Comparison of ENCODE assay signal across 8 cellular contexts in the genomic region with DNA sequence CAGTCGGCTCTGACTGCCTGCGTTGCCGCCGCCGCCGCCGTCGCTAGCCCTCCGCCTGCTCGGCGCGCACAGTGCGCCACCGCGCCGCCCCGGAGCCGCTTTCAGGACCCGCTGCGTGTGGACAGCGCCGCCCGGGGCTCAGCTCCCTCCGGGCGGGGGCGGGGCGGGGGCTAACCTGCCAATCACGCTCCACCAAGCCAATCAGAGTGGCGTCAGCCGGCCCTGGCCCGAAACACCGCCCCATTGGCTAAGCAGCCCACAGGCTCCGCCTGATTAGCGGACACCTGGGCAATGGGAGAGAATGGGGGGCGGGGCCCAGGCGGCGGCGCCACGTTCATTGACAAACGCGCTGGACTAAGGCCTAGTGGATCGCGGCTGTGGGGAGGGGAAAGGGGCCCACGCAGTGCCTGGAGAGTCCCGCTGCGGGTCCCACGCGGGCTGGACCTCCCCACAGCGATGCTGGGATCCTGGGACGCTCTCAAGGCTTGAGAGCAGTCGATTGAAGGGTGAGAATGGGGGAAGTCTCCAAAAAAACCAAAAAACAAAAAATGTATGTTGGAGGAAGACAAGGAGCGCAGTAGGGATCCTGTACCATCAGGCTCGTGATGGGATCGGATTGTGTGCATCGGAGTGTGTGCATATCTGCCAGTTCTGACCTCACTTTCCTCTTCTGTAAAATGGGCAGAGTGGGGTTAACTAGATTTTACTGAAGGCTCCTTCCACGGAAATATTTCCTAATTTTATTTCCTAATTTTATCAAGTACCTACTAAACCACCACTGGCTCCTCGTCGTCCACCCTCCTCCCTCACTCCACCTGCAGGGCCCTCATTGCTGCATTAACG. TPM values are rescaled to one million over a fixed set of nuclear protein-coding genes. Genes with fewer than 3 reads are reported as not detected.
DNase-seq lines count a peak whose midpoint lies in the region; ATAC-seq, FAIRE-seq and TF ChIP-seq lines count a peak whose summit lies in the region.

No MANE protein-coding gene starts in this region.

- peaks cover 6% of the 10 kb centered on the region for H3K36me3 Mint-ChIP-seq in type B pancreatic cell

- H3K27me3 ChIP-seq in pancreas, result peaks cover 0 to 56% (median 21%) of the 10 kb centered on the region in 4 donors

- peak overlapping the region; percentile 86 for H3K4me3 Mint-ChIP-seq in type B pancreatic cell

- H3K27me3 Mint-ChIP-seq in type B pancreatic cell, result peaks cover 96% of the 10 kb centered on the region

- no peaks in the 10 kb centered on the region for H3K9me3 ChIP-seq in pancreas

- H3K4me3 ChIP-seq in LNCaP clone FGC (ENCODE audit: low read depth, low read length), result peak overlapping the region; percentile 33
- peak overlapping the region in 3 of 4 donors; percentile 12 to 46 (median 26) for H3K4me3 ChIP-seq in pancreas

- peaks cover 4% of the 10 kb centered on the region for H3K4me1 Mint-ChIP-seq in type B pancreatic cell (ENCODE audit: unreplicated experiment)

- no peak overlapping the region for H3K27ac ChIP-seq in pancreas

- TF ChIP-seq CTCF in LNCaP clone FGC (IDR thresholded peaks at IDR 0.05; ENCODE audit: control insufficient read depth, extremely low read depth, insufficient read depth) (no peak), pancreas (IDR thresholded peaks at IDR 0.05) (no peak), type B pancreatic cell (conservative IDR thresholded peaks at IDR 0.05) (peak; percentile 19)

- no peak overlapping the region for H3K27ac Mint-ChIP-seq in type B pancreatic cell

- intact Hi-C loops in pancreas (cut with DNase I), result no loop called here

- DNase-seq in ELR (ENCODE audit: low read depth) (peak; percentile 91), H4 (ENCODE audit: low spot score) (peak; percentile 94), LNCaP clone FGC (ENCODE audit: low read depth) (peak; percentile 88), SHP77 treated with DMSO at 0.1 percent for 48 hours (lab: John Stamatoyannopoulos, UW) (peak; percentile 66), glomerular endothelial cell (ENCODE audit: extremely low read depth, low read depth, low spot score) (peak; percentile 44), pancreas (peak; percentile 95 to 98 (median 98)), type B pancreatic cell (ENCODE audit: extremely low spot score, unreplicated experiment) (peak; percentile 95)
- peak; percentile 75 for DNase-seq in activated gamma-delta T cell treated with anti-CD3 and anti-CD28 coated beads, Interleukin-2, amount 50 U/mL, for 16 hours (ENCODE audit: low read depth)

- no peak for FAIRE-seq in pancreas (lab: Jason Lieb, UNC)

- H3K36me3 ChIP-seq in pancreas, result no peaks in the 10 kb centered on the region

- H3K9me3 Mint-ChIP-seq in type B pancreatic cell, result no peaks in the 10 kb centered on the region

- H3K4me1 ChIP-seq in pancreas, result peaks cover 13 to 17% (median 16%) of the 10 kb centered on the region in 3 donors

- 3 to 4% methylated on average over 42 to 59 of the region's 59 CpGs for WGBS in pancreas, 2 donors

- ATAC-seq in pancreas, result peak; percentile 97 to 99 (median 98)

RNA-seq across cellular contexts. Expression of a gene that starts 6.3 kb away (rescaled TPM):
- total RNA-seq in H4 (2014; rRNA removed; shearing (Covaris generic)), result not detected in 2 replicates
- total RNA-seq in glomerular endothelial cell (not detected in 2 replicates), pancreas (under 1 TPM in 5 of 6 donors, not detected in 1; 0.03 to 0.35 (median 0.32) TPM), type B pancreatic cell (ENCODE audit: low replicate concordance) (not detected in 2 replicates)
- under 1 TPM; under 0.01 to 0.04 TPM for polyA plus RNA-seq in pancreas

Comparison
In these comparisons a context has a peak if more than half of its experiments do, and no peak if none do; other contexts are left out.
1. DNase-seq: peak in every context shown above with its lines; median percentile 98 in pancreas; 95 in type B pancreatic cell; 94 in H4; 91 in ELR; 88 in LNCaP clone FGC; 75 in activated gamma-delta T cell treated with anti-CD3 and anti-CD28 coated beads, Interleukin-2, amount 50 U/mL, for 16 hours; 66 in SHP77 treated with DMSO at 0.1 percent for 48 hours; 44 in glomerular endothelial cell.